Comparison of ENCODE assay signal across 1 cellular context in genomic region chr2:65919579-65920188, GRCh38.
TF ChIP-seq lines count a peak whose summit lies in the region.

No MANE protein-coding gene starts in this region.

TF ChIP-seq in HepG2, 621 proteins besides CTCF, POLR2A, EP300 and RAD21 (continued from another document):
- TF ChIP-seq PRDM4 (CRISPR knock-in tag; IDR thresholded peaks at IDR 0.05; ENCODE audit: borderline replicate concordance) = no peak
- no peak for TF ChIP-seq ZNF570 (CRISPR knock-in tag; IDR thresholded peaks at IDR 0.05; ENCODE audit: borderline replicate concordance)
- TF ChIP-seq ZNF720 (CRISPR knock-in tag; IDR thresholded peaks at IDR 0.05) = no peak
- TF ChIP-seq HBP1 (CRISPR knock-in tag; IDR thresholded peaks at IDR 0.05; ENCODE audit: low read depth) = no peak
- TF ChIP-seq ZNF430 (CRISPR knock-in tag; IDR thresholded peaks at IDR 0.05) = 0 out of 2 replicates have a peak, but pooled peaks have one; percentile 15
- no peak for TF ChIP-seq ZNF7 (CRISPR knock-in tag; IDR thresholded peaks at IDR 0.05)
- no peak for TF ChIP-seq ZNF225 (CRISPR knock-in tag; IDR thresholded peaks at IDR 0.05)
